31 cellular contexts compared by ENCODE assay signal in genomic region chr7:157763279-157764000, GRCh38.
"Had no signal": no experiment of that assay in that cellular context is flagged by ENCODE, and none has a peak within 500 bp of the region (broad histone marks: within the 10 kb centered on the region; RNA-seq: fewer than 3 reads in every experiment).

No MANE protein-coding gene starts in this region.

- H3K27me3 ChIP-seq: hepatocyte, neural progenitor cell, pancreas, thyroid gland, transverse colon, upper lobe of left lung had no signal

- H3K36me3 Mint-ChIP-seq: mesothelial cell of epicardium, natural killer cell, neural progenitor cell had no signal

- H3K4me3 Mint-ChIP-seq: mesothelial cell of epicardium; natural killer cell; nephron progenitor cell; neural progenitor cell; stimulated activated memory B cell treated with anti-CD40 and anti-IgM and Interleukin-4, amounts not matched to agents 10 μg/mL and 1 μg/mL and 100 μg/mL, for 72 hours; stimulated activated naive CD8-positive, alpha-beta T cell treated with anti-CD3 and anti-CD28 coated beads, Interleukin-15, amount 100 ng/mL, for 72 hours had no signal

- FAIRE-seq: pancreas, urothelium cell line had no signal

- ATAC-seq: left cardiac atrium; left lobe of liver; natural killer cell; pancreas; right cardiac atrium; sciatic nerve; stimulated activated memory B cell treated with anti-CD40 and anti-IgM and Interleukin-4, amounts not matched to agents 10 μg/mL and 1 μg/mL and 100 μg/mL, for 72 hours; stimulated activated naive CD8-positive, alpha-beta T cell treated with anti-CD3 and anti-CD28 coated beads, Interleukin-15, amount 100 ng/mL, for 72 hours had no signal

- H3K27ac Mint-ChIP-seq: mesothelial cell of epicardium; natural killer cell; nephron progenitor cell; neural progenitor cell; stimulated activated memory B cell treated with anti-CD40 and anti-IgM and Interleukin-4, amounts not matched to agents 10 μg/mL and 1 μg/mL and 100 μg/mL, for 72 hours; stimulated activated naive CD8-positive, alpha-beta T cell treated with anti-CD3 and anti-CD28 coated beads, Interleukin-15, amount 100 ng/mL, for 72 hours had no signal

- H3K4me1 ChIP-seq: heart right ventricle, neural progenitor cell, pancreas, prostate gland, thyroid gland, transverse colon, upper lobe of left lung had no signal

- H3K9me3 ChIP-seq: pancreas, prostate gland, thyroid gland, transverse colon, upper lobe of left lung had no signal

- H3K4me1 Mint-ChIP-seq: mesothelial cell of epicardium; natural killer cell; stimulated activated memory B cell treated with anti-CD40 and anti-IgM and Interleukin-4, amounts not matched to agents 10 μg/mL and 1 μg/mL and 100 μg/mL, for 72 hours had no signal

- H3K36me3 ChIP-seq: heart right ventricle, neural progenitor cell, pancreas, prostate gland, thyroid gland, transverse colon, upper lobe of left lung had no signal

- H3K4me3 ChIP-seq: heart right ventricle, hepatocyte, lung, neural progenitor cell, pancreas, prostate gland, skin epidermis, thyroid gland, transverse colon, upper lobe of left lung had no signal

- H3K27ac ChIP-seq: heart right ventricle, hepatocyte, neural progenitor cell, pancreas, prostate gland, skin epidermis, thyroid gland, transverse colon, upper lobe of left lung had no signal

- H2AFZ ChIP-seq: hepatocyte, neural progenitor cell had no signal

- H3K9ac ChIP-seq: neural progenitor cell had no signal

- DNase-seq: heart right ventricle; islet precursor cell; kidney glomerular epithelial cell; left cardiac atrium; mesendoderm; naive B cell; natural killer cell; nephron progenitor cell; retina; stimulated activated CD4-positive, alpha-beta T cell treated with anti-CD3 and anti-CD28 coated beads, Interleukin-1b, Interleukin-23, amount 100 ng/mL, for 48 hours; stimulated activated CD4-positive, alpha-beta T cell treated with anti-CD3 and anti-CD28 coated beads, Interleukin-2, amount 100 ng/mL, for 48 hours; stimulated activated CD4-positive, alpha-beta T cell treated with anti-CD3 and anti-CD28 coated beads, Interleukin-4, amount 100 ng/mL, for 4 hours; stimulated activated CD8-positive, alpha-beta memory T cell treated with anti-CD3 and anti-CD28 coated beads, Interleukin-4, amount 100 ng/mL, for 48 hours; stimulated activated naive CD4-positive, alpha-beta T cell treated with Interleukin-2 at 50 U/mL for 16 hours; stimulated activated naive CD8-positive, alpha-beta T cell treated with anti-CD3 and anti-CD28 coated beads, Interleukin-15, amount 100 ng/mL, for 72 hours; substantia nigra; thyroid gland; transverse colon; upper lobe of left lung had no signal

- H3K4me2 ChIP-seq: hepatocyte, neural progenitor cell had no signal
